In the genomic region with DNA sequence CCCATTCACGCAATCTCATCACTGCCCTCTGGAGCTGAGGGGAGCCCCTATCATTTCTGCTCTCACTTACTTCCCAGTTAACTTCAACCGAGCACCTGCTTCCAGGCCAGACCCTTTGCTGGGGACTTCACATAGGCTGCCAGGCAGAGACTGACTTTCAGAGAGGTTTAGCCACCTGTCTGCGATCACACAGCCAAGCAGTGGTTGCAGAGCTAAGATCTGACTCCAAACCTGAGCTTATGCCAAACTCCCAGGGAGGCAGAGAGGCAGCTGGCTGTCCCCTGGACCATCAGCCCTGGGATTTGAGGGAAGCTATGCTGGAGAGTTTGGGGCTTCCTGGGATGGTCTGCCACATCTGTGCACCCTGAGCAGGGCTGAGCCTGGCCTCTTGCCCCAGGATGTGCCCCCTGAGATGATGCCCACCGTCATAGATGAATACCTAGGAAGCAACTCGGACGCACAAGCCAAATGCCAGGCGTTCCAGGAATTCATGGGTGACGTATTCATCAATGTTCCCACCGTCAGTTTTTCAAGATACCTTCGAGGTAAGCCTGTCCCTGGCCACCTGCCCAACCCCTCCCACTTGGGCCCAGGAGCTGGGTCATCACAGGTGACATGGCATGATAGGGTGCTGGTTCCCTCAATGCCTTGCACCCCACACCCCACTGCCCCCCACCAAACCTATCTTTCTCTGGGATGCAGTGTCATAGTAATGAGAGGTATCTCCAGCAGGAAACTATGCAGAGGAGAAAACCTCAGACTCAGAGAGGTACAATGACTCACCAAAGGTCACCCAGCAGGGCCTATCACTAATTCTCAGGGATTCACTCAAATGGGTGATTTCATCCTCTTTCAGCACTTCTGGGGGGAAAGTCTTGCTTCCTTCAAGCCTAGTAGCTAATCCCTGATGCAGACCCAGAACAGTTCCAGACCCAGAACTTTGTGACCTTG, we compare ENCODE assay signal across 9 cellular contexts.
DNase-seq lines count a peak whose midpoint lies in the region; ATAC-seq and TF ChIP-seq lines count a peak whose summit lies in the region.
"Had no signal": no experiment of that assay in that cellular context is flagged by ENCODE, and none has a peak within 500 bp of the region (broad histone marks: within the 10 kb centered on the region; RNA-seq: fewer than 3 reads in every experiment).

No MANE protein-coding gene starts in this region.

- peak; percentile 62 for DNase-seq in HCEC 1CT
- peak; percentile 49 for DNase-seq in RWPE1 (ENCODE audit: low spot score)
- peak; percentile 95 for DNase-seq in kidney glomerular epithelial cell (lab: John Stamatoyannopoulos, UW)
- DNase-seq in NCI-H1694 treated with DMSO at 0.1 percent for 48 hours (lab: John Stamatoyannopoulos, UW), result no peak
- DNase-seq: Caco-2; effector CD8-positive, alpha-beta T cell; Kasumi-1; T-helper 2 cell had no signal

- TF ChIP-seq CTCF in RWPE1 (conservative IDR thresholded peaks at IDR 0.05; ENCODE audit: low read depth), result no peak

- H3K27ac ChIP-seq in RWPE1, result no peak overlapping the region; the same call in 1 of the 2 replicates

- CTCF ChIA-PET in RWPE1 (lab: Yijun Ruan, JAX), result interaction anchor here (0.6 to 0.9 kb wide), 2 partner anchors 76 to 136 kb away, joined by 3 read pairs; no protein-coding TSS in a partner anchor

- POLR2A ChIA-PET in RWPE1 (lab: Yijun Ruan, JAX; ENCODE audit: low non-redundant PET), result interaction anchor here (0.6 kb wide), 1 partner anchor 188 kb away, joined by 3 read pairs; the partner anchor contains the start of genes FBXL8 and TRADD

- ATAC-seq in GM19455 (IDR thresholded peaks at IDR 0.05; ENCODE audit: unreplicated experiment), result no peak
